In the genomic region with DNA sequence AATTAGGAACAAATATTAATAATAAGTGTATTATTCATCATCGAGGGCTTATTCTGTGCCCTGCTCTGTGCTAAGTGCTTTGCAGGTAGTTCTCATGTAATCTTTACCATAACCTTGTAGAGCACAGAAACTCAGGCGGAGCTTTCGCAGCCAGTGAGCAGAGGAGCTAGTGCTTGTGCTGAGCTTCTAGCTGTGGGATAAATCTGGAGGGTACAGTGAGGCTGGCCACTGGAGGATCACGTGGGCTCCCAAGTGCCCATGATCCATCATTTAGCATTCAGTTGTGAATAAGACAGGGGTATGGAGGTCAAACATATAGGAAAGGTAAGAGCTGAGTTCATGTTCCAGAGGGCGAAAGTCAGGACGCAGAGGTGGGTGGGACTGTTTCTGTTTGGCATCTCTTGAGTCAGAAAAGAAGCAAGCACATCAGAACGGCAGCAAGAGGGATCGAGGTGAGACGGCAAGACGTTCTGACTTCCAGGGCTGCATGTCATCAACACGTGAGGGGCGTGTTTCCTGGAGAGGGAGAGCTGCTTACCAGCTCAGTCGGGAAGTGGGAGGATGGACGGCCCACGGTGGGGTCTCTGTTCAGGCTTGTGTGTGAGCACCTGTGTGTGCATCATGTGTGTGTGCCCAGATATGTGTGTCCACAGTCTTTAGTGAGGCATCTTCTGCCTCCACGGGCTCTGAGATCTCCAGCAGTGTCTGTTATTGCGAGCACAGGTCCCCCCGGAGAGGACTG, we compare ENCODE assay signal across 21 cellular contexts. TPM values are rescaled to one million over a fixed set of nuclear protein-coding genes. Genes with fewer than 3 reads are reported as not detected.
DNase-seq lines count a peak whose midpoint lies in the region; ATAC-seq and TF ChIP-seq lines count a peak whose summit lies in the region.
"Had no signal": no experiment of that assay in that cellular context is flagged by ENCODE, and none has a peak within 500 bp of the region (broad histone marks: within the 10 kb centered on the region; RNA-seq: fewer than 3 reads in every experiment).

No MANE protein-coding gene starts in this region.

- H3K9me3 ChIP-seq in HEK293 (ENCODE audit: control insufficient read depth, insufficient read depth, low read depth, low read length) (no peaks in the 10 kb centered on the region), mucosa of descending colon (no peaks in the 10 kb centered on the region)
- H3K9me3 ChIP-seq: ovary, right lobe of liver, thoracic aorta had no signal

- no peak overlapping the region for H3K27ac ChIP-seq in HEK293 (ENCODE audit: extremely low read depth, low read depth, low read length)
- H3K27ac ChIP-seq: coronary artery, ovary, right lobe of liver, thoracic aorta had no signal

- DNase-seq in A172 (ENCODE audit: low spot score) (peak; percentile 68), chondrocyte (ENCODE audit: low spot score) (peak; percentile 68), mucosa of descending colon (peak in 2 of 3 donors; percentile 13 to 35), inferior parietal cortex (ENCODE audit: extremely low spot score) (no peak)
- DNase-seq: activated T-cell treated with anti-CD3 and anti-CD28 coated beads, Interleukin-2, amount 50 U/mL, for 72 hours; CD8-positive, alpha-beta T cell; KG1; MV-4-11; NCI-H187 treated with DMSO at 0.1 percent for 48 hours; NCI-H510A had no signal

- CTCF ChIA-PET in HEK293 (lab: Yijun Ruan, JAX): interaction anchor here (0.6 to 3.9 kb wide), 7 partner anchors 13 to 742 kb away, joined by 3 to 17 read pairs (median 4); no protein-coding TSS in a partner anchor

- H3K36me3 Mint-ChIP-seq in chondrocyte (ENCODE audit: low read depth): no peaks in the 10 kb centered on the region
- H3K36me3 Mint-ChIP-seq: activated naive CD4-positive, alpha-beta T cell treated with anti-CD3 and anti-CD28 coated beads, Interleukin-2, amount 50 U/mL, for 24 hours; CD8-positive, alpha-beta T cell; stimulated activated effector memory CD8-positive, alpha-beta T cell treated with anti-CD3 and anti-CD28 coated beads, Interleukin-12 subunit alpha, Interleukin-12 subunit beta, amount 100 ng/mL, for 72 hours had no signal

- no peaks in the 10 kb centered on the region for H3K27me3 Mint-ChIP-seq in chondrocyte (ENCODE audit: low read depth)
- H3K27me3 Mint-ChIP-seq: activated naive CD4-positive, alpha-beta T cell treated with anti-CD3 and anti-CD28 coated beads, Interleukin-2, amount 50 U/mL, for 24 hours had no signal

- POLR2A ChIA-PET in HEK293 (lab: Yijun Ruan, JAX): no interaction called here

- H3K4me1 Mint-ChIP-seq in chondrocyte (ENCODE audit: low read depth): peaks cover 64% of the 10 kb centered on the region
- H3K4me1 Mint-ChIP-seq: activated naive CD4-positive, alpha-beta T cell treated with anti-CD3 and anti-CD28 coated beads, Interleukin-2, amount 50 U/mL, for 24 hours; stimulated activated effector memory CD8-positive, alpha-beta T cell treated with anti-CD3 and anti-CD28 coated beads, Interleukin-12 subunit alpha, Interleukin-12 subunit beta, amount 100 ng/mL, for 72 hours had no signal

- no peak for ATAC-seq in mucosa of descending colon
- ATAC-seq in HG03460 (IDR thresholded peaks at IDR 0.05; ENCODE audit: unreplicated experiment): no peak
- ATAC-seq in GM18867 (IDR thresholded peaks at IDR 0.05; ENCODE audit: unreplicated experiment): no peak
- no peak for ATAC-seq in HG03097 (IDR thresholded peaks at IDR 0.05; ENCODE audit: low FRiP score, unreplicated experiment)
- ATAC-seq: activated T-cell treated with anti-CD3 and anti-CD28 coated beads, Interleukin-2, amount 50 U/mL, for 72 hours; CD8-positive, alpha-beta T cell; GM12878; stimulated activated effector memory CD8-positive, alpha-beta T cell treated with anti-CD3 and anti-CD28 coated beads, Interleukin-12 subunit alpha, Interleukin-12 subunit beta, amount 100 ng/mL, for 72 hours had no signal

- intact Hi-C loops in mucosa of descending colon (cut with DNase I, micrococcal nuclease): no loop called here

- H3K36me3 ChIP-seq in HEK293 (ENCODE audit: control insufficient read depth in 2 of 2, insufficient read depth in 1 of 2, low read length in 2 of 2): no peaks in the 10 kb centered on the region
- H3K36me3 ChIP-seq in mucosa of descending colon (ENCODE audit: low read depth): no peaks in the 10 kb centered on the region
- H3K36me3 ChIP-seq: ovary, right lobe of liver, thoracic aorta had no signal

- H3K4me1 ChIP-seq in HEK293 (ENCODE audit: control insufficient read depth, insufficient read depth, low read length): peaks cover 2% of the 10 kb centered on the region; the same call in 1 of the 2 replicates
- H3K4me1 ChIP-seq in mucosa of descending colon (ENCODE audit: low read depth): no peaks in the 10 kb centered on the region
- H3K4me1 ChIP-seq: right lobe of liver had no signal

- no peak overlapping the region for H3K4me3 ChIP-seq in HEK293 (ENCODE audit: low read depth, low read length)
- no peak overlapping the region for H3K4me3 ChIP-seq in mucosa of descending colon
- H3K4me3 ChIP-seq: coronary artery, GM12878, ovary, right lobe of liver, thoracic aorta had no signal

- no peak overlapping the region for H3K4me3 Mint-ChIP-seq in chondrocyte (ENCODE audit: unreplicated experiment)
- H3K4me3 Mint-ChIP-seq: activated naive CD4-positive, alpha-beta T cell treated with anti-CD3 and anti-CD28 coated beads, Interleukin-2, amount 50 U/mL, for 24 hours; activated T-cell treated with anti-CD3 and anti-CD28 coated beads, Interleukin-2, amount 50 U/mL, for 72 hours; CD8-positive, alpha-beta T cell; stimulated activated effector memory CD8-positive, alpha-beta T cell treated with anti-CD3 and anti-CD28 coated beads, Interleukin-12 subunit alpha, Interleukin-12 subunit beta, amount 100 ng/mL, for 72 hours had no signal

- TF ChIP-seq CTCF in HEK293 (tag by site-specific recombination; IDR thresholded peaks at IDR 0.05): no peak
- TF ChIP-seq CTCF in chondrocyte (IDR thresholded peaks at IDR 0.05): no peak
- TF ChIP-seq CTCF in mucosa of descending colon (IDR thresholded peaks at IDR 0.05): no peak

- no peak overlapping the region for H3K27ac Mint-ChIP-seq in chondrocyte (ENCODE audit: unreplicated experiment)
- H3K27ac Mint-ChIP-seq: activated naive CD4-positive, alpha-beta T cell treated with anti-CD3 and anti-CD28 coated beads, Interleukin-2, amount 50 U/mL, for 24 hours; activated T-cell treated with anti-CD3 and anti-CD28 coated beads, Interleukin-2, amount 50 U/mL, for 72 hours; CD8-positive, alpha-beta T cell; stimulated activated effector memory CD8-positive, alpha-beta T cell treated with anti-CD3 and anti-CD28 coated beads, Interleukin-12 subunit alpha, Interleukin-12 subunit beta, amount 100 ng/mL, for 72 hours had no signal

- no peaks in the 10 kb centered on the region for H3K9me3 Mint-ChIP-seq in chondrocyte (ENCODE audit: low read depth)
- H3K9me3 Mint-ChIP-seq: activated naive CD4-positive, alpha-beta T cell treated with anti-CD3 and anti-CD28 coated beads, Interleukin-2, amount 50 U/mL, for 24 hours; activated T-cell treated with anti-CD3 and anti-CD28 coated beads, Interleukin-2, amount 50 U/mL, for 72 hours; CD8-positive, alpha-beta T cell; stimulated activated effector memory CD8-positive, alpha-beta T cell treated with anti-CD3 and anti-CD28 coated beads, Interleukin-12 subunit alpha, Interleukin-12 subunit beta, amount 100 ng/mL, for 72 hours had no signal

TF ChIP-seq in HEK293, 187 proteins besides CTCF, POLR2A, EP300 and RAD21:
- TF ChIP-seq ZFP3 (tag by site-specific recombination; IDR thresholded peaks at IDR 0.05; ENCODE audit: low read depth): no peak
- peak; percentile 25; the same call in 1 of the 2 replicates for TF ChIP-seq ZFHX2 (tag by site-specific recombination; conservative IDR thresholded peaks at IDR 0.05)
- no peak for TF ChIP-seq ZNF175 (tag by site-specific recombination; IDR thresholded peaks at IDR 0.05)

RNA-seq across cellular contexts. Expression of a gene that starts 16.8 kb away (rescaled TPM):
- 65.2 and 75.2 TPM in 2 replicates for total RNA-seq in A172 (2014; rRNA removed; shearing (Covaris generic))
- total RNA-seq in chondrocyte (10.7 to 17.0 TPM (median 12.1 TPM) in 3 replicates), mucosa of descending colon (under 1 TPM in 1 of 3 donors, not detected in 2; 0.06 TPM)
- total RNA-seq: activated T-cell treated with anti-CD3 and anti-CD28 coated beads, Interleukin-2, amount 50 U/mL, for 72 hours; CD8-positive, alpha-beta T cell; GM12878 had no signal

RNA-seq across cellular contexts. Expression of a gene that starts 24.4 kb away (rescaled TPM):
- 13.8 and 16.1 TPM in 2 replicates for total RNA-seq in A172 (2014; rRNA removed; shearing (Covaris generic))
- 187 to 277 TPM (median 266 TPM) in 3 replicates for total RNA-seq in chondrocyte
- total RNA-seq in mucosa of descending colon: 1 to 10 TPM; 1.0 to 6.4 (median 1.7) TPM
- total RNA-seq: CD8-positive, alpha-beta T cell had no signal

Comparison
In these comparisons a context has a peak if more than half of its experiments do, and no peak if none do; other contexts are left out.
1. RNA of a gene that starts 16.8 kb away (total RNA-seq): 65.2 to 75.2 TPM in A172 and 10.7 to 17.0 TPM in chondrocyte; 0.06 TPM in mucosa of descending colon; every median in the first group is over 10 times any median in the second.
2. RNA of a gene that starts 24.4 kb away (total RNA-seq): 187 to 277 TPM in chondrocyte; 13.8 to 16.1 TPM in A172 and 1.0 to 6.4 TPM in mucosa of descending colon; every median in the first group is over 10 times any median in the second.